In the genomic region with DNA sequence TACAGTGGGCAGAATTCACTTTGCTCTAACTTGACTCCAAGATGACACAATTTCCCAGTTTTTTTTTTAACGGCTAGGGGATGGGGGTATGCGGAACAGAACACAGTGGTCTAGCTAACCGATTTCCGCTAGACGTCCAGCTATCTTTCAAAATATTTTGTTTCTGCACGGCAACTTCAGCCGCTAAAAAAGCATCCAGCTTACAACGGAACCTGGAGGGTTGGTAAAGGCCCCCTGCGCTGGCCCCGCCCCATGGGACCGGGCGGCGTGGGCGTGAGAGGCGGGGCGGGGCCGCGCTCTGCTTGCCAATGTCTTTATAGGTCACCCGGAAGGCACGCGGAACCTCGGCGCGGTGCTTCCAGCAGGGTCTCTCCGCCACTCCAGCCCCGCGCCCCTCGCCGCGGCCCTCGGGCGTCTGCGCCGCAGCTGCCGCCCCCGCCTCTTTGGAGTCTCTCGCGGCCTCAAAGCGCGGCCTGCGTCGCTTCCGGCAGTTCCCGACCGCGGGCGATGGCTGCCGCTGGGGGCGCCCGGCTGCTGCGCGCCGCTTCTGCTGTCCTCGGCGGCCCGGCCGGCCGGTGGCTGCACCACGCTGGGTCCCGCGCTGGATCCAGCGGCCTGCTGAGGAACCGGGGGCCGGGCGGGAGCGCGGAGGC, we compare ENCODE assay signal across 1 cellular context.
TF ChIP-seq lines count a peak whose summit lies in the region.

Gene FDX1 (plus strand): TSS at position 335 of the 653 bp plus-strand sequence. CDS start 173 bp downstream, at position 508.

TF ChIP-seq in HepG2, 621 proteins besides CTCF, POLR2A, EP300 and RAD21 (continued from another document and continues in another):
- TF ChIP-seq, protein P1, sequence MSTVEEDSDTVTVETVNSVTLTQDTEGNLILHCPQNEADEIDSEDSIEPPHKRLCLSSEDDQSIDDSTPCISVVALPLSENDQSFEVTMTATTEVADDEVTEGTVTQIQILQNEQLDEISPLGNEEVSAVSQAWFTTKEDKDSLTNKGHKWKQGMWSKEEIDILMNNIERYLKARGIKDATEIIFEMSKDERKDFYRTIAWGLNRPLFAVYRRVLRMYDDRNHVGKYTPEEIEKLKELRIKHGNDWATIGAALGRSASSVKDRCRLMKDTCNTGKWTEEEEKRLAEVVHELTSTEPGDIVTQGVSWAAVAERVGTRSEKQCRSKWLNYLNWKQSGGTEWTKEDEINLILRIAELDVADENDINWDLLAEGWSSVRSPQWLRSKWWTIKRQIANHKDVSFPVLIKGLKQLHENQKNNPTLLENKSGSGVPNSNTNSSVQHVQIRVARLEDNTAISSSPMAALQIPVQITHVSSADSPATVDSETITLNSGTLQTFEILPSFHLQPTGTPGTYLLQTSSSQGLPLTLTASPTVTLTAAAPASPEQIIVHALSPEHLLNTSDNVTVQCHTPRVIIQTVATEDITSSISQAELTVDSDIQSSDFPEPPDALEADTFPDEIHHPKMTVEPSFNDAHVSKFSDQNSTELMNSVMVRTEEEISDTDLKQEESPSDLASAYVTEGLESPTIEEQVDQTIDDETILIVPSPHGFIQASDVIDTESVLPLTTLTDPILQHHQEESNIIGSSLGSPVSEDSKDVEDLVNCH (CRISPR knock-in tag; IDR thresholded peaks at IDR 0.05) = no peak
- TF ChIP-seq ZBTB8A (CRISPR knock-in tag; IDR thresholded peaks at IDR 0.05; ENCODE audit: borderline replicate concordance, low read depth) (no peak), ZNF263 (CRISPR knock-in tag; IDR thresholded peaks at IDR 0.05) (no peak; the same call in 1 of the 2 replicates), EHMT2 (IDR thresholded peaks at IDR 0.05; ENCODE audit: borderline replicate concordance, low read depth, low read length) (no peak), ZNF337 (CRISPR knock-in tag; IDR thresholded peaks at IDR 0.05; ENCODE audit: borderline replicate concordance, low read depth) (no peak), SMAD1 (CRISPR knock-in tag; IDR thresholded peaks at IDR 0.05; ENCODE audit: borderline replicate concordance, low read depth) (no peak), DDIT3 (CRISPR knock-in tag; IDR thresholded peaks at IDR 0.05) (no peak), ZNF547 (CRISPR knock-in tag; IDR thresholded peaks at IDR 0.05) (no peak), YY1 (IDR thresholded peaks at IDR 0.05; ENCODE audit: insufficient read depth, insufficient replicate concordance, low read depth, low read length) (peak; percentile 85), KLF13 (CRISPR knock-in tag; IDR thresholded peaks at IDR 0.05) (no peak), ATF6 (CRISPR knock-in tag; conservative IDR thresholded peaks at IDR 0.05) (no peak), CERS6 (CRISPR knock-in tag; IDR thresholded peaks at IDR 0.05) (no peak), ZNF292 (CRISPR knock-in tag; IDR thresholded peaks at IDR 0.05; ENCODE audit: borderline replicate concordance, low read depth) (no peak), MYC (CRISPR knock-in tag; IDR thresholded peaks at IDR 0.05; ENCODE audit: borderline replicate concordance) (peak; percentile 60), RAD51 (IDR thresholded peaks at IDR 0.05; ENCODE audit: borderline replicate concordance) (no peak), ZBTB3 (CRISPR knock-in tag; IDR thresholded peaks at IDR 0.05; ENCODE audit: borderline replicate concordance, low read depth) (no peak), ARNT2 (CRISPR knock-in tag; IDR thresholded peaks at IDR 0.05; ENCODE audit: low read depth) (peak; percentile 79), ZFP62 (CRISPR knock-in tag; IDR thresholded peaks at IDR 0.05) (no peak), MEIS1 (CRISPR knock-in tag; IDR thresholded peaks at IDR 0.05; ENCODE audit: borderline replicate concordance) (no peak), ZNF619 (CRISPR knock-in tag; IDR thresholded peaks at IDR 0.05) (no peak), TMF1 (CRISPR knock-in tag; IDR thresholded peaks at IDR 0.05; ENCODE audit: low read depth) (no peak), ZNF513 (CRISPR knock-in tag; conservative IDR thresholded peaks at IDR 0.05) (no peak), CEBPG (CRISPR knock-in tag; IDR thresholded peaks at IDR 0.05) (no peak), ZNF746 (CRISPR knock-in tag; IDR thresholded peaks at IDR 0.05) (no peak), SNRNP70 (IDR thresholded peaks at IDR 0.05; ENCODE audit: low read depth, low read length) (no peak), JARID2 (CRISPR knock-in tag; IDR thresholded peaks at IDR 0.05; ENCODE audit: insufficient replicate concordance) (no peak), ZBED4 (CRISPR knock-in tag; IDR thresholded peaks at IDR 0.05; ENCODE audit: borderline replicate concordance) (no peak)
- TF ChIP-seq, protein P2, sequence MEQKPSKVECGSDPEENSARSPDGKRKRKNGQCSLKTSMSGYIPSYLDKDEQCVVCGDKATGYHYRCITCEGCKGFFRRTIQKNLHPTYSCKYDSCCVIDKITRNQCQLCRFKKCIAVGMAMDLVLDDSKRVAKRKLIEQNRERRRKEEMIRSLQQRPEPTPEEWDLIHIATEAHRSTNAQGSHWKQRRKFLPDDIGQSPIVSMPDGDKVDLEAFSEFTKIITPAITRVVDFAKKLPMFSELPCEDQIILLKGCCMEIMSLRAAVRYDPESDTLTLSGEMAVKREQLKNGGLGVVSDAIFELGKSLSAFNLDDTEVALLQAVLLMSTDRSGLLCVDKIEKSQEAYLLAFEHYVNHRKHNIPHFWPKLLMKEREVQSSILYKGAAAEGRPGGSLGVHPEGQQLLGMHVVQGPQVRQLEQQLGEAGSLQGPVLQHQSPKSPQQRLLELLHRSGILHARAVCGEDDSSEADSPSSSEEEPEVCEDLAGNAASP (CRISPR knock-in tag; IDR thresholded peaks at IDR 0.05; ENCODE audit: borderline replicate concordance) = no peak; the same call in 1 of the 2 replicates
- TF ChIP-seq, protein P3, sequence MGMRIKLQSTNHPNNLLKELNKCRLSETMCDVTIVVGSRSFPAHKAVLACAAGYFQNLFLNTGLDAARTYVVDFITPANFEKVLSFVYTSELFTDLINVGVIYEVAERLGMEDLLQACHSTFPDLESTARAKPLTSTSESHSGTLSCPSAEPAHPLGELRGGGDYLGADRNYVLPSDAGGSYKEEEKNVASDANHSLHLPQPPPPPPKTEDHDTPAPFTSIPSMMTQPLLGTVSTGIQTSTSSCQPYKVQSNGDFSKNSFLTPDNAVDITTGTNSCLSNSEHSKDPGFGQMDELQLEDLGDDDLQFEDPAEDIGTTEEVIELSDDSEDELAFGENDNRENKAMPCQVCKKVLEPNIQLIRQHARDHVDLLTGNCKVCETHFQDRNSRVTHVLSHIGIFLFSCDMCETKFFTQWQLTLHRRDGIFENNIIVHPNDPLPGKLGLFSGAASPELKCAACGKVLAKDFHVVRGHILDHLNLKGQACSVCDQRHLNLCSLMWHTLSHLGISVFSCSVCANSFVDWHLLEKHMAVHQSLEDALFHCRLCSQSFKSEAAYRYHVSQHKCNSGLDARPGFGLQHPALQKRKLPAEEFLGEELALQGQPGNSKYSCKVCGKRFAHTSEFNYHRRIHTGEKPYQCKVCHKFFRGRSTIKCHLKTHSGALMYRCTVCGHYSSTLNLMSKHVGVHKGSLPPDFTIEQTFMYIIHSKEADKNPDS (CRISPR knock-in tag; IDR thresholded peaks at IDR 0.05) = no peak
- TF ChIP-seq, protein P4, sequence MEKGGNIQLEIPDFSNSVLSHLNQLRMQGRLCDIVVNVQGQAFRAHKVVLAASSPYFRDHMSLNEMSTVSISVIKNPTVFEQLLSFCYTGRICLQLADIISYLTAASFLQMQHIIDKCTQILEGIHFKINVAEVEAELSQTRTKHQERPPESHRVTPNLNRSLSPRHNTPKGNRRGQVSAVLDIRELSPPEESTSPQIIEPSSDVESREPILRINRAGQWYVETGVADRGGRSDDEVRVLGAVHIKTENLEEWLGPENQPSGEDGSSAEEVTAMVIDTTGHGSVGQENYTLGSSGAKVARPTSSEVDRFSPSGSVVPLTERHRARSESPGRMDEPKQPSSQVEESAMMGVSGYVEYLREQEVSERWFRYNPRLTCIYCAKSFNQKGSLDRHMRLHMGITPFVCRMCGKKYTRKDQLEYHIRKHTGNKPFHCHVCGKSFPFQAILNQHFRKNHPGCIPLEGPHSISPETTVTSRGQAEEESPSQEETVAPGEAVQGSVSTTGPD (CRISPR knock-in tag; IDR thresholded peaks at IDR 0.05) = no peak
- TF ChIP-seq, protein P5, sequence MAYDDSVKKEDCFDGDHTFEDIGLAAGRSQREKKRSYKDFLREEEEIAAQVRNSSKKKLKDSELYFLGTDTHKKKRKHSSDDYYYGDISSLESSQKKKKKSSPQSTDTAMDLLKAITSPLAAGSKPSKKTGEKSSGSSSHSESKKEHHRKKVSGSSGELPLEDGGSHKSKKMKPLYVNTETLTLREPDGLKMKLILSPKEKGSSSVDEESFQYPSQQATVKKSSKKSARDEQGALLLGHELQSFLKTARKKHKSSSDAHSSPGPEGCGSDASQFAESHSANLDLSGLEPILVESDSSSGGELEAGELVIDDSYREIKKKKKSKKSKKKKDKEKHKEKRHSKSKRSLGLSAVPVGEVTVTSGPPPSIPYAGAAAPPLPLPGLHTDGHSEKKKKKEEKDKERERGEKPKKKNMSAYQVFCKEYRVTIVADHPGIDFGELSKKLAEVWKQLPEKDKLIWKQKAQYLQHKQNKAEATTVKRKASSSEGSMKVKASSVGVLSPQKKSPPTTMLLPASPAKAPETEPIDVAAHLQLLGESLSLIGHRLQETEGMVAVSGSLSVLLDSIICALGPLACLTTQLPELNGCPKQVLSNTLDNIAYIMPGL (CRISPR knock-in tag; IDR thresholded peaks at IDR 0.05; ENCODE audit: borderline replicate concordance in 1 of 2, low read depth in 1 of 2) = peak; percentile 84 to 88
- TF ChIP-seq, protein P6, sequence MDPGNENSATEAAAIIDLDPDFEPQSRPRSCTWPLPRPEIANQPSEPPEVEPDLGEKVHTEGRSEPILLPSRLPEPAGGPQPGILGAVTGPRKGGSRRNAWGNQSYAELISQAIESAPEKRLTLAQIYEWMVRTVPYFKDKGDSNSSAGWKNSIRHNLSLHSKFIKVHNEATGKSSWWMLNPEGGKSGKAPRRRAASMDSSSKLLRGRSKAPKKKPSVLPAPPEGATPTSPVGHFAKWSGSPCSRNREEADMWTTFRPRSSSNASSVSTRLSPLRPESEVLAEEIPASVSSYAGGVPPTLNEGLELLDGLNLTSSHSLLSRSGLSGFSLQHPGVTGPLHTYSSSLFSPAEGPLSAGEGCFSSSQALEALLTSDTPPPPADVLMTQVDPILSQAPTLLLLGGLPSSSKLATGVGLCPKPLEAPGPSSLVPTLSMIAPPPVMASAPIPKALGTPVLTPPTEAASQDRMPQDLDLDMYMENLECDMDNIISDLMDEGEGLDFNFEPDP (CRISPR knock-in tag; conservative IDR thresholded peaks at IDR 0.05) = no peak
